Comparison of ENCODE assay signal across 1 cellular context in genomic region chr9:107251756-107252322, GRCh38.
TF ChIP-seq lines count a peak whose summit lies in the region.

No MANE protein-coding gene starts in this region.

TF ChIP-seq in IMR-90, 13 proteins besides CTCF, POLR2A, EP300 and RAD21:
- TF ChIP-seq BHLHE40 (IDR thresholded peaks at IDR 0.05; ENCODE audit: low read depth, low read length) (0 out of 2 replicates have a peak, but pooled peaks have one; percentile 50), CEBPB (IDR thresholded peaks at IDR 0.05; ENCODE audit: low read depth, low read length) (peak; percentile 18; the same call in 1 of the 2 replicates), MXI1 (IDR thresholded peaks at IDR 0.05; ENCODE audit: borderline replicate concordance, low read depth, low read length) (no peak), RCOR1 (IDR thresholded peaks at IDR 0.05; ENCODE audit: insufficient replicate concordance, low read length) (no peak)
TF ChIP-seq in IMR-90: peak in this region for 2.
